ENCODE assay signal across 2 cellular contexts in genomic region chr2:111171337-111171930, GRCh38.
TF ChIP-seq lines count a peak whose summit lies in the region.

No MANE protein-coding gene starts in this region.

TF ChIP-seq in HepG2, 621 proteins besides CTCF, POLR2A, EP300 and RAD21:
- TF ChIP-seq FOSL2 (CRISPR knock-in tag; IDR thresholded peaks at IDR 0.05) (peak; percentile 23; the same call in 1 of the 2 replicates), ETV6 (CRISPR knock-in tag; conservative IDR thresholded peaks at IDR 0.05) (no peak), SMYD3 (CRISPR knock-in tag; IDR thresholded peaks at IDR 0.05) (no peak)

TF ChIP-seq in SK-N-SH, 30 proteins besides CTCF, POLR2A, EP300 and RAD21:
- TF ChIP-seq SMC3 (IDR thresholded peaks at IDR 0.05; ENCODE audit: low read depth, low read length) (no peak), SIN3A (IDR thresholded peaks at IDR 0.05; ENCODE audit: borderline replicate concordance, low read depth, low read length) (no peak), NRF1 (IDR thresholded peaks at IDR 0.05; ENCODE audit: low read depth, low read length) (no peak), GATA2 (CRISPR knock-in tag; IDR thresholded peaks at IDR 0.05) (no peak), NFIC (IDR thresholded peaks at IDR 0.05; ENCODE audit: borderline replicate concordance) (no peak), FOSL2 (IDR thresholded peaks at IDR 0.05; ENCODE audit: borderline replicate concordance, low read depth) (0 out of 2 replicates have a peak, but pooled peaks have one; percentile 9)
